Comparison of ENCODE assay signal across 1 cellular context in the genomic region with DNA sequence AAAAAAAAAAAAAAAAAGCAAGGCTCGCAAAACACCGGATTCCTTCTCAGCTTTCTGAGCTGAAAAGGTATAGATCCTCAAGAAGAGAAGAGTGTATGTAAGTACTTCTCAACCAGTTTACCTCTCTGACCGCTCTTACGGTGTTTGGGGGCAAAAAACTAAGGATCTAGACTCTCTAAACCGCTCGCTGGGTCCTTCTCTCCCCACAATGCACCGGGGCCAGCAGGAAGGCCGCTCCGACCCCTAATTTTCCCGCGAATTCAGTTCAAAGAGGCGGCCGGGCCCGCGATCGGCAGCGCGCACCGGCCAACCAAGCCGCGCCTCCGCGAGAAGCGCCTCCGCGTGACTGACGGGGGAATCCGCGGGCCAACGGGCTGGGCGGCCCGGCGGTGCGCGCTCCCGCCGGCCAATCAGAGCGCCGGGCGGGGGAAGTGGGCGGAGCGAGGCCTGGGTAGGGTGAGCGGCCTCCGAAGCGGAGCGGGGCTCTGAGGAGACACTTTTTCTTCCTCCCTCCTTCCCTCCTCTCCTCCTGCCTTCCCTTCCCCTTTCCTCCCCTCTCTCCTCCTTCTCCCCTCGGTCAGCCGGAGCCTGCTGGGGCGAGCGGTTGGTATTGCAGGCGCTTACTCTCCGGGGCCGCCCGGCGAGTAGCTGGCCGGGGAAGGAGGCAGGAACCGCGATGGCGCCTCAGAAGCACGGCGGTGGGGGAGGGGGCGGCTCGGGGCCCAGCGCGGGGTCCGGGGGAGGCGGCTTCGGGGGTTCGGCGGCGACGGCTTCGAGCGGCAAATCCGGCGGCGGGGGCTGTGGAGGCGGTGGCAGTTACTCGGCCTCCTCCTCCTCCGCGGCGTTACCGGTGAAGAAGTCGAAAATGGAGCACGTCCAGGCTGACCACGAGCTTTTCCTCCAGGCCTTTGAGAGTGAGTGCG.
TF ChIP-seq lines count a peak whose summit lies in the region.
"Not testable (repeated sequence)": the region's sequence is repeated elsewhere in the genome, so short reads cannot be mapped to it uniquely, and the experiment has no call there.

No MANE protein-coding gene starts in this region.

TF ChIP-seq in HepG2, 621 proteins besides CTCF, POLR2A, EP300 and RAD21 (continued from another document and continues in another):
- TF ChIP-seq, protein P1, sequence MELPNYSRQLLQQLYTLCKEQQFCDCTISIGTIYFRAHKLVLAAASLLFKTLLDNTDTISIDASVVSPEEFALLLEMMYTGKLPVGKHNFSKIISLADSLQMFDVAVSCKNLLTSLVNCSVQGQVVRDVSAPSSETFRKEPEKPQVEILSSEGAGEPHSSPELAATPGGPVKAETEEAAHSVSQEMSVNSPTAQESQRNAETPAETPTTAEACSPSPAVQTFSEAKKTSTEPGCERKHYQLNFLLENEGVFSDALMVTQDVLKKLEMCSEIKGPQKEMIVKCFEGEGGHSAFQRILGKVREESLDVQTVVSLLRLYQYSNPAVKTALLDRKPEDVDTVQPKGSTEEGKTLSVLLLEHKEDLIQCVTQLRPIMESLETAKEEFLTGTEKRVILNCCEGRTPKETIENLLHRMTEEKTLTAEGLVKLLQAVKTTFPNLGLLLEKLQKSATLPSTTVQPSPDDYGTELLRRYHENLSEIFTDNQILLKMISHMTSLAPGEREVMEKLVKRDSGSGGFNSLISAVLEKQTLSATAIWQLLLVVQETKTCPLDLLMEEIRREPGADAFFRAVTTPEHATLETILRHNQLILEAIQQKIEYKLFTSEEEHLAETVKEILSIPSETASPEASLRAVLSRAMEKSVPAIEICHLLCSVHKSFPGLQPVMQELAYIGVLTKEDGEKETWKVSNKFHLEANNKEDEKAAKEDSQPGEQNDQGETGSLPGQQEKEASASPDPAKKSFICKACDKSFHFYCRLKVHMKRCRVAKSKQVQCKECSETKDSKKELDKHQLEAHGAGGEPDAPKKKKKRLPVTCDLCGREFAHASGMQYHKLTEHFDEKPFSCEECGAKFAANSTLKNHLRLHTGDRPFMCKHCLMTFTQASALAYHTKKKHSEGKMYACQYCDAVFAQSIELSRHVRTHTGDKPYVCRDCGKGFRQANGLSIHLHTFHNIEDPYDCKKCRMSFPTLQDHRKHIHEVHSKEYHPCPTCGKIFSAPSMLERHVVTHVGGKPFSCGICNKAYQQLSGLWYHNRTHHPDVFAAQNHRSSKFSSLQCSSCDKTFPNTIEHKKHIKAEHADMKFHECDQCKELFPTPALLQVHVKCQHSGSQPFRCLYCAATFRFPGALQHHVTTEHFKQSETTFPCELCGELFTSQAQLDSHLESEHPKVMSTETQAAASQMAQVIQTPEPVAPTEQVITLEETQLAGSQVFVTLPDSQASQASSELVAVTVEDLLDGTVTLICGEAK (IDR thresholded peaks at IDR 0.05): not testable (repeated sequence)
- TF ChIP-seq, protein P1 (CRISPR knock-in tag; IDR thresholded peaks at IDR 0.05): 0 out of 2 replicates have a peak, but pooled peaks have one; percentile 23
- TF ChIP-seq KLF16 (CRISPR knock-in tag; IDR thresholded peaks at IDR 0.05) (0 out of 4 replicates have a peak, but pooled peaks of 1 of the 2 experiments have one; percentile 46), NFYC (CRISPR knock-in tag; IDR thresholded peaks at IDR 0.05) (peak; percentile 72), ZFY (CRISPR knock-in tag; IDR thresholded peaks at IDR 0.05) (peak; percentile 92), ZNF232 (CRISPR knock-in tag; IDR thresholded peaks at IDR 0.05; ENCODE audit: borderline replicate concordance) (0 out of 2 replicates have a peak, but pooled peaks have one; percentile 14), KDM2A (CRISPR knock-in tag; IDR thresholded peaks at IDR 0.05; ENCODE audit: borderline replicate concordance, low read depth) (peak; percentile 82), ZNF230 (CRISPR knock-in tag; IDR thresholded peaks at IDR 0.05) (0 out of 2 replicates have a peak, but pooled peaks have one; percentile 27), GABPB1 (CRISPR knock-in tag; IDR thresholded peaks at IDR 0.05) (peak; percentile 57; the same call in 1 of the 2 replicates), NONO (CRISPR knock-in tag; conservative IDR thresholded peaks at IDR 0.05) (0 out of 2 replicates have a peak, but pooled peaks have one; percentile 35), NCOA2 (CRISPR knock-in tag; IDR thresholded peaks at IDR 0.05) (peak; percentile 20; the same call in 1 of the 2 replicates), TAF1 (CRISPR knock-in tag; IDR thresholded peaks at IDR 0.05) (peak; percentile 80), ELF3 (CRISPR knock-in tag; IDR thresholded peaks at IDR 0.05) (0 out of 2 replicates have a peak, but pooled peaks have one; percentile 11), KMT2B (CRISPR knock-in tag; IDR thresholded peaks at IDR 0.05) (0 out of 2 replicates have a peak, but pooled peaks have one; percentile 22), ZNF430 (CRISPR knock-in tag; IDR thresholded peaks at IDR 0.05) (0 out of 2 replicates have a peak, but pooled peaks have one; percentile 42), YEATS4 (CRISPR knock-in tag; IDR thresholded peaks at IDR 0.05; ENCODE audit: borderline replicate concordance) (peak; percentile 43; the same call in 1 of the 2 replicates), KDM5B (CRISPR knock-in tag; IDR thresholded peaks at IDR 0.05; ENCODE audit: borderline replicate concordance) (peak; percentile 38; the same call in 1 of the 2 replicates), STAT5B (CRISPR knock-in tag; IDR thresholded peaks at IDR 0.05) (peak; percentile 59; the same call in 1 of the 2 replicates), ZNF772 (CRISPR knock-in tag; IDR thresholded peaks at IDR 0.05) (0 out of 2 replicates have a peak, but pooled peaks have one; percentile 56), KAT8 (CRISPR knock-in tag; IDR thresholded peaks at IDR 0.05) (0 out of 2 replicates have a peak, but pooled peaks have one; percentile 31), MXI1 (IDR thresholded peaks at IDR 0.05; ENCODE audit: borderline replicate concordance, low read depth, low read length) (peak; percentile 34; the same call in 1 of the 3 replicates), SP4 (CRISPR knock-in tag; IDR thresholded peaks at IDR 0.05) (peak; percentile 7; the same call in 1 of the 2 replicates), PHF8 (CRISPR knock-in tag; IDR thresholded peaks at IDR 0.05) (peak; percentile 90), YY1 (IDR thresholded peaks at IDR 0.05; ENCODE audit: insufficient read depth, insufficient replicate concordance, low read depth, low read length) (peak; percentile 57), SPEN (CRISPR knock-in tag; IDR thresholded peaks at IDR 0.05; ENCODE audit: low read depth) (0 out of 2 replicates have a peak, but pooled peaks have one; percentile 46), ZSCAN25 (CRISPR knock-in tag; IDR thresholded peaks at IDR 0.05) (peak; percentile 31; the same call in 1 of the 2 replicates), NFKB2 (CRISPR knock-in tag; IDR thresholded peaks at IDR 0.05; ENCODE audit: borderline replicate concordance) (peak; percentile 47; the same call in 1 of the 2 replicates), SALL1 (CRISPR knock-in tag; IDR thresholded peaks at IDR 0.05) (peak; percentile 70; the same call in 1 of the 2 replicates)
- not testable (repeated sequence) for TF ChIP-seq NONO (IDR thresholded peaks at IDR 0.05)
- TF ChIP-seq, protein P2, sequence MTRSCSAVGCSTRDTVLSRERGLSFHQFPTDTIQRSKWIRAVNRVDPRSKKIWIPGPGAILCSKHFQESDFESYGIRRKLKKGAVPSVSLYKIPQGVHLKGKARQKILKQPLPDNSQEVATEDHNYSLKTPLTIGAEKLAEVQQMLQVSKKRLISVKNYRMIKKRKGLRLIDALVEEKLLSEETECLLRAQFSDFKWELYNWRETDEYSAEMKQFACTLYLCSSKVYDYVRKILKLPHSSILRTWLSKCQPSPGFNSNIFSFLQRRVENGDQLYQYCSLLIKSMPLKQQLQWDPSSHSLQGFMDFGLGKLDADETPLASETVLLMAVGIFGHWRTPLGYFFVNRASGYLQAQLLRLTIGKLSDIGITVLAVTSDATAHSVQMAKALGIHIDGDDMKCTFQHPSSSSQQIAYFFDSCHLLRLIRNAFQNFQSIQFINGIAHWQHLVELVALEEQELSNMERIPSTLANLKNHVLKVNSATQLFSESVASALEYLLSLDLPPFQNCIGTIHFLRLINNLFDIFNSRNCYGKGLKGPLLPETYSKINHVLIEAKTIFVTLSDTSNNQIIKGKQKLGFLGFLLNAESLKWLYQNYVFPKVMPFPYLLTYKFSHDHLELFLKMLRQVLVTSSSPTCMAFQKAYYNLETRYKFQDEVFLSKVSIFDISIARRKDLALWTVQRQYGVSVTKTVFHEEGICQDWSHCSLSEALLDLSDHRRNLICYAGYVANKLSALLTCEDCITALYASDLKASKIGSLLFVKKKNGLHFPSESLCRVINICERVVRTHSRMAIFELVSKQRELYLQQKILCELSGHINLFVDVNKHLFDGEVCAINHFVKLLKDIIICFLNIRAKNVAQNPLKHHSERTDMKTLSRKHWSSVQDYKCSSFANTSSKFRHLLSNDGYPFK (CRISPR knock-in tag; IDR thresholded peaks at IDR 0.05; ENCODE audit: borderline replicate concordance): peak; percentile 94
- TF ChIP-seq, protein P3, sequence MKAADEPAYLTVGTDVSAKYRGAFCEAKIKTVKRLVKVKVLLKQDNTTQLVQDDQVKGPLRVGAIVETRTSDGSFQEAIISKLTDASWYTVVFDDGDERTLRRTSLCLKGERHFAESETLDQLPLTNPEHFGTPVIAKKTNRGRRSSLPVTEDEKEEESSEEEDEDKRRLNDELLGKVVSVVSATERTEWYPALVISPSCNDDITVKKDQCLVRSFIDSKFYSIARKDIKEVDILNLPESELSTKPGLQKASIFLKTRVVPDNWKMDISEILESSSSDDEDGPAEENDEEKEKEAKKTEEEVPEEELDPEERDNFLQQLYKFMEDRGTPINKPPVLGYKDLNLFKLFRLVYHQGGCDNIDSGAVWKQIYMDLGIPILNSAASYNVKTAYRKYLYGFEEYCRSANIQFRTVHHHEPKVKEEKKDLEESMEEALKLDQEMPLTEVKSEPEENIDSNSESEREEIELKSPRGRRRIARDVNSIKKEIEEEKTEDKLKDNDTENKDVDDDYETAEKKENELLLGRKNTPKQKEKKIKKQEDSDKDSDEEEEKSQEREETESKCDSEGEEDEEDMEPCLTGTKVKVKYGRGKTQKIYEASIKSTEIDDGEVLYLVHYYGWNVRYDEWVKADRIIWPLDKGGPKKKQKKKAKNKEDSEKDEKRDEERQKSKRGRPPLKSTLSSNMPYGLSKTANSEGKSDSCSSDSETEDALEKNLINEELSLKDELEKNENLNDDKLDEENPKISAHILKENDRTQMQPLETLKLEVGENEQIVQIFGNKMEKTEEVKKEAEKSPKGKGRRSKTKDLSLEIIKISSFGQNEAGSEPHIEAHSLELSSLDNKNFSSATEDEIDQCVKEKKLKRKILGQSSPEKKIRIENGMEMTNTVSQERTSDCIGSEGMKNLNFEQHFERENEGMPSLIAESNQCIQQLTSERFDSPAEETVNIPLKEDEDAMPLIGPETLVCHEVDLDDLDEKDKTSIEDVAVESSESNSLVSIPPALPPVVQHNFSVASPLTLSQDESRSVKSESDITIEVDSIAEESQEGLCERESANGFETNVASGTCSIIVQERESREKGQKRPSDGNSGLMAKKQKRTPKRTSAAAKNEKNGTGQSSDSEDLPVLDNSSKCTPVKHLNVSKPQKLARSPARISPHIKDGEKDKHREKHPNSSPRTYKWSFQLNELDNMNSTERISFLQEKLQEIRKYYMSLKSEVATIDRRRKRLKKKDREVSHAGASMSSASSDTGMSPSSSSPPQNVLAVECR (CRISPR knock-in tag; IDR thresholded peaks at IDR 0.05; ENCODE audit: borderline replicate concordance): peak; percentile 63; the same call in 1 of the 2 replicates
- TF ChIP-seq, protein P4, sequence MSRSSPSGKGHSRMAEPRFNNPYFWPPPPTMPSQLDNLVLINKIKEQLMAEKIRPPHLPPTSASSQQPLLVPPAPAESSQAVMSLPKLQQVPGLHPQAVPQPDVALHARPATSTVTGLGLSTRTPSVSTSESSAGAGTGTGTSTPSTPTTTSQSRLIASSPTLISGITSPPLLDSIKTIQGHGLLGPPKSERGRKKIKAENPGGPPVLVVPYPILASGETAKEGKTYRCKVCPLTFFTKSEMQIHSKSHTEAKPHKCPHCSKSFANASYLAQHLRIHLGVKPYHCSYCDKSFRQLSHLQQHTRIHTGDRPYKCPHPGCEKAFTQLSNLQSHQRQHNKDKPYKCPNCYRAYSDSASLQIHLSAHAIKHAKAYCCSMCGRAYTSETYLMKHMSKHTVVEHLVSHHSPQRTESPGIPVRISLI (CRISPR knock-in tag; IDR thresholded peaks at IDR 0.05; ENCODE audit: borderline replicate concordance): peak; percentile 86
- TF ChIP-seq, protein P5, sequence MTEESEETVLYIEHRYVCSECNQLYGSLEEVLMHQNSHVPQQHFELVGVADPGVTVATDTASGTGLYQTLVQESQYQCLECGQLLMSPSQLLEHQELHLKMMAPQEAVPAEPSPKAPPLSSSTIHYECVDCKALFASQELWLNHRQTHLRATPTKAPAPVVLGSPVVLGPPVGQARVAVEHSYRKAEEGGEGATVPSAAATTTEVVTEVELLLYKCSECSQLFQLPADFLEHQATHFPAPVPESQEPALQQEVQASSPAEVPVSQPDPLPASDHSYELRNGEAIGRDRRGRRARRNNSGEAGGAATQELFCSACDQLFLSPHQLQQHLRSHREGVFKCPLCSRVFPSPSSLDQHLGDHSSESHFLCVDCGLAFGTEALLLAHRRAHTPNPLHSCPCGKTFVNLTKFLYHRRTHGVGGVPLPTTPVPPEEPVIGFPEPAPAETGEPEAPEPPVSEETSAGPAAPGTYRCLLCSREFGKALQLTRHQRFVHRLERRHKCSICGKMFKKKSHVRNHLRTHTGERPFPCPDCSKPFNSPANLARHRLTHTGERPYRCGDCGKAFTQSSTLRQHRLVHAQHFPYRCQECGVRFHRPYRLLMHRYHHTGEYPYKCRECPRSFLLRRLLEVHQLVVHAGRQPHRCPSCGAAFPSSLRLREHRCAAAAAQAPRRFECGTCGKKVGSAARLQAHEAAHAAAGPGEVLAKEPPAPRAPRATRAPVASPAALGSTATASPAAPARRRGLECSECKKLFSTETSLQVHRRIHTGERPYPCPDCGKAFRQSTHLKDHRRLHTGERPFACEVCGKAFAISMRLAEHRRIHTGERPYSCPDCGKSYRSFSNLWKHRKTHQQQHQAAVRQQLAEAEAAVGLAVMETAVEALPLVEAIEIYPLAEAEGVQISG (CRISPR knock-in tag; IDR thresholded peaks at IDR 0.05): peak; percentile 57
